9 cellular contexts compared by ENCODE assay signal in the genomic region with DNA sequence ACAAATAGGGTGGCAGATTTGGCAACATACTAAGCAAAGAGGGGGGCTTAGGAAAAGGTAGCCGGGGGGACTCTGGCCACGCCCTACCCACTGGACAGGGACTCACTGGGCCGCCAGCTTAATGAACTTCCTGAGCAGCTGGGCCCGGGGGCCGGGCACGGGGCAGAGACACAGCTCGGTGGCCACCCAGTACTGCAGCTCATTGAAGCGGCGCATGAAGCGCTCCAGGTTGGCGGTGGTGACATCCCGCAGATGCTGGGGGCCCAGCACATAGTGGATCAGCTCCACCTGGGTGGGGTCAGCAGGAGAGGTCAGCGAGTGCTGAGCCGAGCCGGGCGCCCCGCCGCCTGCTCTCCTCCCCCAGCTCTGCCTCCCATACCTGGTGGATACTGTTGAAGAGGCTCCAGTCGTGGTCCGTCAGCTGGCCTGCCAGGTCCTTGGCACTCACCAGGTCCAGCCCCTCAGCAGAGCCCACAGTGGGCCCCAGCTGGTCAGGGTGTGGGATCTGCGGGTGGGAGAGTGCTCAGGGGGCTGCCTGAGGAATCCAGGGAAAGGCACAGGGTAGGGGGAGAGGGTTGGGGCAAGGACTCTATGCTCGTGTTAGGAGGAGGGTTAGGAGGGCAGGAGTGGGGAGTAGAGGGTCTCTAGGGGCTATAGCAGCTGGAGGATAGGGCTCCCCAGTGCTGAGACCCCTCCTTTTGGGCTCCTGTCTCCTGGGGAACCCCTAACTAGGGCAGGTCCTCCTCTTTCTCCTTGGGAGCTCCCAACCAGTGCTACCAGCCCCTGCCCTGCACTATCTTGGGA. TPM values are rescaled to one million over a fixed set of nuclear protein-coding genes. Genes with fewer than 3 reads are reported as not detected.
DNase-seq lines count a peak whose midpoint lies in the region; ATAC-seq and TF ChIP-seq lines count a peak whose summit lies in the region.
"Had no signal": no experiment of that assay in that cellular context is flagged by ENCODE, and none has a peak within 500 bp of the region (broad histone marks: within the 10 kb centered on the region; RNA-seq: fewer than 3 reads in every experiment).

No MANE protein-coding gene starts in this region.

- CTCF ChIA-PET in CD8-positive, alpha-beta T cell (lab: Charles Lee) = interaction anchor here (1.1 to 14.6 kb wide), 18 partner anchors 9 to 440 kb away, joined by 3 to 500 read pairs (median 22); a partner anchor contains a TSS

- peak overlapping the region; percentile 100 for H3K4me2 ChIP-seq in KMS-11

- H3K36me3 Mint-ChIP-seq in CD8-positive, alpha-beta T cell = no peaks in the 10 kb centered on the region

- peak overlapping the region; percentile 42 for H3K4me3 Mint-ChIP-seq in CD8-positive, alpha-beta T cell
- H3K4me3 Mint-ChIP-seq: activated T-cell treated with anti-CD3 and anti-CD28 coated beads, Interleukin-2, amount 50 U/mL, for 4 hours had no signal

- no peaks in the 10 kb centered on the region for H4K20me1 ChIP-seq in KMS-11 (ENCODE audit: insufficient read depth)

- no peak for TF ChIP-seq CTCF in CD8-positive, alpha-beta T cell (IDR thresholded peaks at IDR 0.05)
- no peak; the same call in 1 of the 2 replicates for TF ChIP-seq CTCF in KMS-11 (conservative IDR thresholded peaks at IDR 0.05; ENCODE audit: low read depth, low read length)

- H3K79me2 ChIP-seq in KMS-11 (ENCODE audit: insufficient read depth, low read depth) = no peaks in the 10 kb centered on the region

- no peak for ATAC-seq in CD8-positive, alpha-beta T cell
- ATAC-seq in GM21423 (IDR thresholded peaks at IDR 0.05; ENCODE audit: unreplicated experiment) = peak; percentile 42

- H2AFZ ChIP-seq in KMS-11 (ENCODE audit: low read depth) = peak overlapping the region; percentile 64

- intact Hi-C loops in CD8-positive, alpha-beta T cell (cut with DNase I, micrococcal nuclease) = loop anchor here (1.0 to 5.0 kb wide), 2 partner anchors 34 to 222 kb away; a partner anchor contains a TSS

- H3K27me3 Mint-ChIP-seq in CD8-positive, alpha-beta T cell (ENCODE audit: low read depth) = peaks cover 5% of the 10 kb centered on the region

- no peaks in the 10 kb centered on the region for H3K9me3 ChIP-seq in CD8-positive, alpha-beta T cell (ENCODE audit: low read length)

- H3K27me3 ChIP-seq in CD8-positive, alpha-beta T cell (ENCODE audit: insufficient read depth, low read length) = no peaks in the 10 kb centered on the region
- H3K27me3 ChIP-seq in KMS-11 (ENCODE audit: insufficient read depth, low read depth) (no peaks in the 10 kb centered on the region), layer of hippocampus (ENCODE audit: control insufficient read depth, insufficient read depth, low read length) (no peaks in the 10 kb centered on the region)

- H3K4me3 ChIP-seq in CD8-positive, alpha-beta T cell (ENCODE audit: low read depth, low read length) = no peak overlapping the region
- H3K4me3 ChIP-seq in KMS-11 (IDR thresholded peaks at IDR 0.05; ENCODE audit: insufficient read depth, low read depth, low read length) = no peak overlapping the region

- H3K9me3 Mint-ChIP-seq in CD8-positive, alpha-beta T cell = no peaks in the 10 kb centered on the region
- H3K9me3 Mint-ChIP-seq: activated T-cell treated with anti-CD3 and anti-CD28 coated beads, Interleukin-2, amount 50 U/mL, for 4 hours had no signal

- no peaks in the 10 kb centered on the region for H3K36me3 ChIP-seq in CD8-positive, alpha-beta T cell (ENCODE audit: insufficient read depth, low read length)
- no peaks in the 10 kb centered on the region for H3K36me3 ChIP-seq in KMS-11 (ENCODE audit: insufficient read depth)

- H3K27ac Mint-ChIP-seq in CD8-positive, alpha-beta T cell = peak overlapping the region; percentile 74

- POLR2A ChIA-PET in CD8-positive, alpha-beta T cell (lab: Charles Lee) = interaction anchor here (1.0 to 4.7 kb wide), 8 partner anchors 26 to 92 kb away, joined by 3 to 16 read pairs (median 4); a partner anchor contains a TSS

- H3K27ac ChIP-seq in CD8-positive, alpha-beta T cell (ENCODE audit: low read depth, low read length) = no peak overlapping the region
- peak overlapping the region; percentile 74 for H3K27ac ChIP-seq in KMS-11
- peak overlapping the region; percentile 95 for H3K27ac ChIP-seq in layer of hippocampus (ENCODE audit: low read depth, low read length)

- peaks cover 32% of the 10 kb centered on the region for H3K4me1 Mint-ChIP-seq in CD8-positive, alpha-beta T cell (ENCODE audit: low read depth)

- H3K4me1 ChIP-seq in CD8-positive, alpha-beta T cell (ENCODE audit: insufficient read depth, low read length) = peaks cover 27% of the 10 kb centered on the region
- peaks cover 53% of the 10 kb centered on the region for H3K4me1 ChIP-seq in KMS-11 (ENCODE audit: low read depth, poor library complexity, severe bottlenecking)

- DNase-seq in CD8-positive, alpha-beta T cell = no peak
- DNase-seq in NCI-H524 (lab: John Stamatoyannopoulos, UW) = no peak
- DNase-seq in NCI-H1436 treated with DMSO at 0.1 percent for 48 hours (lab: John Stamatoyannopoulos, UW) = no peak
- no peak for DNase-seq in NCI-H1105 treated with DMSO at 0.1 percent for 48 hours (lab: John Stamatoyannopoulos, UW)
- DNase-seq in SIG-M5 treated with dmso at 0.1 percent for 504 hours (lab: John Stamatoyannopoulos, UW; ENCODE audit: unreplicated experiment) = no peak

- H3K9ac ChIP-seq in KMS-11 = peak overlapping the region; percentile 54; the same call in 1 of the 2 replicates

RNA-seq across cellular contexts. Expression of a gene that starts 15.4 kb away (rescaled TPM):
- under 1 TPM in 1 of 2 experiments, not detected in 1; 0.22 TPM for total RNA-seq in CD8-positive, alpha-beta T cell

RNA-seq across cellular contexts. Expression of a gene that starts 17.9 kb away (rescaled TPM):
- total RNA-seq in CD8-positive, alpha-beta T cell = under 1 TPM; 0.14 to 0.25 TPM

RNA-seq across cellular contexts. Expression of a gene that starts 32.3 kb away (rescaled TPM):
- 1 to 10 TPM; 4.3 to 5.5 TPM for total RNA-seq in CD8-positive, alpha-beta T cell

RNA-seq across cellular contexts. Expression of a gene that starts 34.9 kb away (rescaled TPM):
- 10 to 100 TPM; 17.3 to 18.3 TPM for total RNA-seq in CD8-positive, alpha-beta T cell
